ENCODE assay signal across 1 cellular context in the genomic region with DNA sequence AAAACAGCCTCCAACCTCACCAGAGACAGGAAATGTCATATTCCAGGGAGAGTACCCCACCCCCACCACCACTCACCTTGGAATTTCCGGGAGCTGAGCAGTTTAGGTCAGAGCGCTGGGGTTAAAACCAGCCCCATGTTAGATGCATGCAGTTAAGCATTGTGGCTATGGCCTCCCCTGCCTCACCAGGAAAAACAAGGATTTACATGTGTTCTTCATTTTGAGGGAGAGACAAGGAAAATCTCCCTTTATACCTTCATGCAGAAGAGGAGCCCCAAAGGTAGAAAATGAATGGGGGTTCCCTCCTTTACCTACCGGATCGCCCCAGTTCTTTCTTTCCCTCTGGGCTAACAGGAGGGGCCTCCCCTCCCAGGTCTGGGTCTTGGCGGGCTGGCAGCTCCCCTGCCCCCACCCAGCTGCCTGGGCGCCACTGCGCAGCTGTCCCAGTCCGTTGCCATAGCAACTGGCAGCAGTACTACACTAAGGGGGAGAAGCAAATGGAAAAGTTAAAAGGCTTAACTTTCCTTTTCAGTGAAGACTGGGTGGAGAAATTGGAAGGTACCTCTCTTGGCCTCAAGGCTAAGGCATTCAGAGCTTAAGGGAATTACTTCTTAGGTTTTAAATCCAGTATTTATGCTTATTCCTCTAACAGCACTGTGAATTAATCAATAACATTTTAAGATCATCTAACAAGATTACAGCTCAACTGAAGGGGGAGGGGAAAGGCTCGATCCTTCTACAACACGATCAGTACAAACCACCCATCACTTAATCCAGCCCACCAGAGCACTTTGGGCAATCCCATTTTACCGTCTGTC.
TF ChIP-seq lines count a peak whose summit lies in the region.

No MANE protein-coding gene starts in this region.

TF ChIP-seq in GM12878, 131 proteins besides CTCF, POLR2A, EP300 and RAD21 (continued from another document and continues in another):
- TF ChIP-seq, protein P1, sequence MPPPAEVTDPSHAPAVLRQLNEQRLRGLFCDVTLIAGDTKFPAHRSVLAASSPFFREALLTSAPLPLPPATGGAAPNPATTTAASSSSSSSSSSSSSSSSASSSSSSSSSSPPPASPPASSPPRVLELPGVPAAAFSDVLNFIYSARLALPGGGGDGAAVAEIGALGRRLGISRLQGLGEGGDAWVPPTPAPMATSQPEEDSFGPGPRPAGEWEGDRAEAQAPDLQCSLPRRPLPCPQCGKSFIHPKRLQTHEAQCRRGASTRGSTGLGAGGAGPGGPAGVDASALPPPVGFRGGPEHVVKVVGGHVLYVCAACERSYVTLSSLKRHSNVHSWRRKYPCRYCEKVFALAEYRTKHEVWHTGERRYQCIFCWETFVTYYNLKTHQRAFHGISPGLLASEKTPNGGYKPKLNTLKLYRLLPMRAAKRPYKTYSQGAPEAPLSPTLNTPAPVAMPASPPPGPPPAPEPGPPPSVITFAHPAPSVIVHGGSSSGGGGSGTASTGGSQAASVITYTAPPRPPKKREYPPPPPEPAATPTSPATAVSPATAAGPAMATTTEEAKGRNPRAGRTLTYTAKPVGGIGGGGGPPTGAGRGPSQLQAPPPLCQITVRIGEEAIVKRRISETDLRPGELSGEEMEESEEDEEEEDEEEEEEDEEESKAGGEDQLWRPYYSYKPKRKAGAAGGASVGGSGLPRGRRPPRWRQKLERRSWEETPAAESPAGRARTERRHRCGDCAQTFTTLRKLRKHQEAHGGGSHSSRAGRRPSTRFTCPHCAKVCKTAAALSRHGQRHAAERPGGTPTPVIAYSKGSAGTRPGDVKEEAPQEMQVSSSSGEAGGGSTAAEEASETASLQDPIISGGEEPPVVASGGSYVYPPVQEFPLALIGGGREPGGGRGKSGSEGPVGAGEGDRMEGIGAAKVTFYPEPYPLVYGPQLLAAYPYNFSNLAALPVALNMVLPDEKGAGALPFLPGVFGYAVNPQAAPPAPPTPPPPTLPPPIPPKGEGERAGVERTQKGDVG (CRISPR knock-in tag; IDR thresholded peaks at IDR 0.05): no peak
- TF ChIP-seq EZH2 (IDR thresholded peaks at IDR 0.05; ENCODE audit: borderline replicate concordance, control insufficient read depth, low read depth, low read length) (no peak), TCF7 (IDR thresholded peaks at IDR 0.05; ENCODE audit: borderline replicate concordance) (no peak), TBL1XR1 (IDR thresholded peaks at IDR 0.05; ENCODE audit: low read depth, low read length) (0 out of 2 replicates have a peak, but pooled peaks have one; percentile 15), ZBED1 (IDR thresholded peaks at IDR 0.05; ENCODE audit: borderline replicate concordance) (no peak), POLR2AphosphoS2 (IDR thresholded peaks at IDR 0.05; ENCODE audit: low read depth, low read length) (no peak), SREBF1 (IDR thresholded peaks at IDR 0.05; ENCODE audit: low read length) (no peak), SUPT20H (IDR thresholded peaks at IDR 0.05; ENCODE audit: borderline replicate concordance, control insufficient read depth, low read depth, low read length) (no peak), POU2F2 (IDR thresholded peaks at IDR 0.05; ENCODE audit: borderline replicate concordance, low read depth, low read length) (no peak), WRNIP1 (IDR thresholded peaks at IDR 0.05; ENCODE audit: borderline replicate concordance, low read depth, low read length) (no peak), RELB (IDR thresholded peaks at IDR 0.05; ENCODE audit: low read depth) (peak; percentile 49; the same call in 1 of the 2 replicates), JUNB (IDR thresholded peaks at IDR 0.05) (no peak), ZSCAN29 (IDR thresholded peaks at IDR 0.05) (no peak), IKZF1 (conservative IDR thresholded peaks at IDR 0.05) (peak; percentile 72), ATF2 (IDR thresholded peaks at IDR 0.05; ENCODE audit: low read length) (no peak), DPF2 (IDR thresholded peaks at IDR 0.05) (no peak), PAX5 (IDR thresholded peaks at IDR 0.05; ENCODE audit: borderline replicate concordance, low read depth, low read length) (no peak), MTA3 (IDR thresholded peaks at IDR 0.05; ENCODE audit: borderline replicate concordance, low read length) (no peak), ELK1 (IDR thresholded peaks at IDR 0.05; ENCODE audit: low read depth, low read length) (no peak), LARP7 (IDR thresholded peaks at IDR 0.05) (0 out of 2 replicates have a peak, but pooled peaks have one; percentile 14), REST (IDR thresholded peaks at IDR 0.05; ENCODE audit: low read depth, low read length) (no peak), PAX8 (IDR thresholded peaks at IDR 0.05) (no peak), E2F8 (IDR thresholded peaks at IDR 0.05; ENCODE audit: low read depth, partially characterized antibody) (no peak), PML (IDR thresholded peaks at IDR 0.05; ENCODE audit: low read length) (no peak), ZNF24 (IDR thresholded peaks at IDR 0.05) (no peak), HCFC1 (IDR thresholded peaks at IDR 0.05; ENCODE audit: low read length) (no peak), CREM (IDR thresholded peaks at IDR 0.05; ENCODE audit: low read depth) (no peak), CEBPB (IDR thresholded peaks at IDR 0.05; ENCODE audit: borderline replicate concordance in 1 of 2, low read depth in 2 of 2, low read length in 2 of 2) (no peak)
- TF ChIP-seq, protein P2, sequence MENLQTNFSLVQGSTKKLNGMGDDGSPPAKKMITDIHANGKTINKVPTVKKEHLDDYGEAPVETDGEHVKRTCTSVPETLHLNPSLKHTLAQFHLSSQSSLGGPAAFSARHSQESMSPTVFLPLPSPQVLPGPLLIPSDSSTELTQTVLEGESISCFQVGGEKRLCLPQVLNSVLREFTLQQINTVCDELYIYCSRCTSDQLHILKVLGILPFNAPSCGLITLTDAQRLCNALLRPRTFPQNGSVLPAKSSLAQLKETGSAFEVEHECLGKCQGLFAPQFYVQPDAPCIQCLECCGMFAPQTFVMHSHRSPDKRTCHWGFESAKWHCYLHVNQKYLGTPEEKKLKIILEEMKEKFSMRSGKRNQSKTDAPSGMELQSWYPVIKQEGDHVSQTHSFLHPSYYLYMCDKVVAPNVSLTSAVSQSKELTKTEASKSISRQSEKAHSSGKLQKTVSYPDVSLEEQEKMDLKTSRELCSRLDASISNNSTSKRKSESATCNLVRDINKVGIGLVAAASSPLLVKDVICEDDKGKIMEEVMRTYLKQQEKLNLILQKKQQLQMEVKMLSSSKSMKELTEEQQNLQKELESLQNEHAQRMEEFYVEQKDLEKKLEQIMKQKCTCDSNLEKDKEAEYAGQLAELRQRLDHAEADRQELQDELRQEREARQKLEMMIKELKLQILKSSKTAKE (IDR thresholded peaks at IDR 0.05; ENCODE audit: low read depth, poor library complexity, severe bottlenecking): no peak
- TF ChIP-seq, protein P3, sequence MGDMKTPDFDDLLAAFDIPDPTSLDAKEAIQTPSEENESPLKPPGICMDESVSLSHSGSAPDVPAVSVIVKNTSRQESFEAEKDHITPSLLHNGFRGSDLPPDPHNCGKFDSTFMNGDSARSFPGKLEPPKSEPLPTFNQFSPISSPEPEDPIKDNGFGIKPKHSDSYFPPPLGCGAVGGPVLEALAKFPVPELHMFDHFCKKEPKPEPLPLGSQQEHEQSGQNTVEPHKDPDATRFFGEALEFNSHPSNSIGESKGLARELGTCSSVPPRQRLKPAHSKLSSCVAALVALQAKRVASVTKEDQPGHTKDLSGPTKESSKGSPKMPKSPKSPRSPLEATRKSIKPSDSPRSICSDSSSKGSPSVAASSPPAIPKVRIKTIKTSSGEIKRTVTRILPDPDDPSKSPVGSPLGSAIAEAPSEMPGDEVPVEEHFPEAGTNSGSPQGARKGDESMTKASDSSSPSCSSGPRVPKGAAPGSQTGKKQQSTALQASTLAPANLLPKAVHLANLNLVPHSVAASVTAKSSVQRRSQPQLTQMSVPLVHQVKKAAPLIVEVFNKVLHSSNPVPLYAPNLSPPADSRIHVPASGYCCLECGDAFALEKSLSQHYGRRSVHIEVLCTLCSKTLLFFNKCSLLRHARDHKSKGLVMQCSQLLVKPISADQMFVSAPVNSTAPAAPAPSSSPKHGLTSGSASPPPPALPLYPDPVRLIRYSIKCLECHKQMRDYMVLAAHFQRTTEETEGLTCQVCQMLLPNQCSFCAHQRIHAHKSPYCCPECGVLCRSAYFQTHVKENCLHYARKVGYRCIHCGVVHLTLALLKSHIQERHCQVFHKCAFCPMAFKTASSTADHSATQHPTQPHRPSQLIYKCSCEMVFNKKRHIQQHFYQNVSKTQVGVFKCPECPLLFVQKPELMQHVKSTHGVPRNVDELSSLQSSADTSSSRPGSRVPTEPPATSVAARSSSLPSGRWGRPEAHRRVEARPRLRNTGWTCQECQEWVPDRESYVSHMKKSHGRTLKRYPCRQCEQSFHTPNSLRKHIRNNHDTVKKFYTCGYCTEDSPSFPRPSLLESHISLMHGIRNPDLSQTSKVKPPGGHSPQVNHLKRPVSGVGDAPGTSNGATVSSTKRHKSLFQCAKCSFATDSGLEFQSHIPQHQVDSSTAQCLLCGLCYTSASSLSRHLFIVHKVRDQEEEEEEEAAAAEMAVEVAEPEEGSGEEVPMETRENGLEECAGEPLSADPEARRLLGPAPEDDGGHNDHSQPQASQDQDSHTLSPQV (IDR thresholded peaks at IDR 0.05): no peak
